In the genomic region with DNA sequence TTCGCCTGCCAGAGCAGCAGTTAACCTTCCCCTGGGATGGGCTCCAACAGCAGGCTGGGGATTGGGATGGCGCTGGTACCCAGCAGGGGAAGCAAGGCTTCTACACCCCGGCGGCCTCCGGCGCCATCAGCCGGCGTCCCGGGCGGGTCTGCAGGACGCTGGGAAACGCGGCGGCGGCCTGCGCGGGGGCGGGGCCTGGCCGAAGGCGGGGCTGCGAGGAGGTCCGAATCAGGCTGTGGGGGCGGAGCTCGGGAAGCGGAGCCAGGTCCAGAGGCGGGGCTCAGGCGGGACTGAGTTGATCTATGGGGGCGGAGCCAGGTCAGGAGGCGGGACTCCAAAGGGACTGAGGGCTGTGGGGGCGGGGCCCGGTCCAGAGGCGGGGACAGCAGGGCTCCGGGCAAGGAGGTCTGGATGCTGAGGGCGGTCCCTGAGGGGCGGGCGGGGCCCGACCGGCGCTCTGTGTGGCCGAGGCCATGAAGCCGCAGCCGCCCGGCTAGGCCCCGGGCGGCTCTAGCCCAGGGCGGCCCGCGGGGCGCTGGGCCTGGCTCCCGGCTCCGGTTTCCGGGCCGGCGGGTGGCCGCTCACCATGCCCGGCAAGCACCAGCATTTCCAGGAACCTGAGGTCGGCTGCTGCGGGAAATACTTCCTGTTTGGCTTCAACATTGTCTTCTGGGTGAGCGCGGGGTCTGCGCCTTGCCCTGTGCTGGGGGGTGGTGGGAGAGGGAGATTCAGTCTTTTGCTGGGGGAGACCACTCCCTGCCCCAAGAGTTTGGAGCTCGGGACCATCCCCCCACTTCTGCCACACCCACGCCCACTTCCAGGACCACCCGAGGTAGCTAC, we compare ENCODE assay signal across 1 cellular context.
TF ChIP-seq lines count a peak whose summit lies in the region.

A gene with protein sequence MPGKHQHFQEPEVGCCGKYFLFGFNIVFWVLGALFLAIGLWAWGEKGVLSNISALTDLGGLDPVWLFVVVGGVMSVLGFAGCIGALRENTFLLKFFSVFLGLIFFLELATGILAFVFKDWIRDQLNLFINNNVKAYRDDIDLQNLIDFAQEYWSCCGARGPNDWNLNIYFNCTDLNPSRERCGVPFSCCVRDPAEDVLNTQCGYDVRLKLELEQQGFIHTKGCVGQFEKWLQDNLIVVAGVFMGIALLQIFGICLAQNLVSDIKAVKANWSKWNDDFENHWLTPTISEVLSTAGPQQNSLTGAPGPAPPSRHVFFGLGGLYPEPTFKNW (plus strand): TSS at position 455 of the 840 bp plus-strand sequence. CDS start 132 bp downstream, at position 587.

TF ChIP-seq in HepG2, 621 proteins besides CTCF, POLR2A, EP300 and RAD21 (continued from another document and continues in another):
- TF ChIP-seq ZBTB4 (CRISPR knock-in tag; IDR thresholded peaks at IDR 0.05; ENCODE audit: borderline replicate concordance) (no peak), ARNT2 (CRISPR knock-in tag; IDR thresholded peaks at IDR 0.05; ENCODE audit: low read depth) (peak; percentile 44), ZNF34 (CRISPR knock-in tag; IDR thresholded peaks at IDR 0.05; ENCODE audit: borderline replicate concordance) (no peak), SMC3 (IDR thresholded peaks at IDR 0.05; ENCODE audit: low read length) (no peak), MAZ (IDR thresholded peaks at IDR 0.05; ENCODE audit: borderline replicate concordance, low read depth, low read length) (peak; percentile 81), MAZ (CRISPR knock-in tag; IDR thresholded peaks at IDR 0.05; ENCODE audit: low read depth) (peak; percentile 75), ZNF335 (CRISPR knock-in tag; IDR thresholded peaks at IDR 0.05) (no peak), NFATC3 (CRISPR knock-in tag; IDR thresholded peaks at IDR 0.05) (0 out of 2 replicates have a peak, but pooled peaks have one; percentile 39), ZBTB3 (CRISPR knock-in tag; IDR thresholded peaks at IDR 0.05; ENCODE audit: borderline replicate concordance, low read depth) (no peak), SNRNP70 (IDR thresholded peaks at IDR 0.05; ENCODE audit: low read depth, low read length) (no peak), IRX3 (CRISPR knock-in tag; IDR thresholded peaks at IDR 0.05; ENCODE audit: borderline replicate concordance, low read depth) (no peak), CEBPZ (IDR thresholded peaks at IDR 0.05; ENCODE audit: low read length) (no peak), CHD4 (IDR thresholded peaks at IDR 0.05; ENCODE audit: borderline replicate concordance, low read length) (no peak), CAMTA2 (CRISPR knock-in tag; IDR thresholded peaks at IDR 0.05; ENCODE audit: borderline replicate concordance) (no peak), FOXA3 (CRISPR knock-in tag; IDR thresholded peaks at IDR 0.05) (peak; percentile 4; the same call in 1 of the 2 replicates), KLF6 (CRISPR knock-in tag; IDR thresholded peaks at IDR 0.05) (0 out of 2 replicates have a peak, but pooled peaks have one; percentile 40), ZNF530 (CRISPR knock-in tag; IDR thresholded peaks at IDR 0.05; ENCODE audit: low read depth) (no peak), ZNF558 (CRISPR knock-in tag; IDR thresholded peaks at IDR 0.05; ENCODE audit: borderline replicate concordance) (peak; percentile 43; the same call in 1 of the 2 replicates), POLR2G (IDR thresholded peaks at IDR 0.05; ENCODE audit: low read depth, low read length) (peak; percentile 82), NPAS2 (CRISPR knock-in tag; IDR thresholded peaks at IDR 0.05; ENCODE audit: borderline replicate concordance) (no peak), ZBTB1 (CRISPR knock-in tag; IDR thresholded peaks at IDR 0.05; ENCODE audit: borderline replicate concordance) (no peak), JUNB (CRISPR knock-in tag; IDR thresholded peaks at IDR 0.05; ENCODE audit: borderline replicate concordance) (no peak), ZNF792 (CRISPR knock-in tag; IDR thresholded peaks at IDR 0.05) (no peak), TBX3 (IDR thresholded peaks at IDR 0.05; ENCODE audit: borderline replicate concordance) (no peak), FIP1L1 (IDR thresholded peaks at IDR 0.05; ENCODE audit: borderline replicate concordance, insufficient read depth, low read depth, low read length) (no peak), SSRP1 (CRISPR knock-in tag; IDR thresholded peaks at IDR 0.05) (no peak), ZNF546 (CRISPR knock-in tag; conservative IDR thresholded peaks at IDR 0.05) (no peak), HDAC1 (CRISPR knock-in tag; IDR thresholded peaks at IDR 0.05) (no peak), ZNF33A (CRISPR knock-in tag; IDR thresholded peaks at IDR 0.05; ENCODE audit: borderline replicate concordance) (no peak), IKZF1 (IDR thresholded peaks at IDR 0.05) (no peak), SMAD1 (CRISPR knock-in tag; IDR thresholded peaks at IDR 0.05; ENCODE audit: borderline replicate concordance, low read depth) (0 out of 2 replicates have a peak, but pooled peaks have one; percentile 17)
- TF ChIP-seq, protein P1, sequence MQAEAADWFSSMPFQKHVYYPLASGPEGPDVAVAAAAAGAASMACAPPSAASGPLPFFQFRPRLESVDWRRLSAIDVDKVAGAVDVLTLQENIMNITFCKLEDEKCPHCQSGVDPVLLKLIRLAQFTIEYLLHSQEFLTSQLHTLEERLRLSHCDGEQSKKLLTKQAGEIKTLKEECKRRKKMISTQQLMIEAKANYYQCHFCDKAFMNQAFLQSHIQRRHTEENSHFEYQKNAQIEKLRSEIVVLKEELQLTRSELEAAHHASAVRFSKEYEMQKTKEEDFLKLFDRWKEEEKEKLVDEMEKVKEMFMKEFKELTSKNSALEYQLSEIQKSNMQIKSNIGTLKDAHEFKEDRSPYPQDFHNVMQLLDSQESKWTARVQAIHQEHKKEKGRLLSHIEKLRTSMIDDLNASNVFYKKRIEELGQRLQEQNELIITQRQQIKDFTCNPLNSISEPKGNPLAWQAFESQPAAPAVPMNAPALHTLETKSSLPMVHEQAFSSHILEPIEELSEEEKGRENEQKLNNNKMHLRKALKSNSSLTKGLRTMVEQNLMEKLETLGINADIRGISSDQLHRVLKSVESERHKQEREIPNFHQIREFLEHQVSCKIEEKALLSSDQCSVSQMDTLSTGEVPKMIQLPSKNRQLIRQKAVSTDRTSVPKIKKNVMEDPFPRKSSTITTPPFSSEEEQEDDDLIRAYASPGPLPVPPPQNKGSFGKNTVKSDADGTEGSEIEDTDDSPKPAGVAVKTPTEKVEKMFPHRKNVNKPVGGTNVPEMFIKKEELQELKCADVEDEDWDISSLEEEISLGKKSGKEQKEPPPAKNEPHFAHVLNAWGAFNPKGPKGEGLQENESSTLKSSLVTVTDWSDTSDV (CRISPR knock-in tag; IDR thresholded peaks at IDR 0.05), result 0 out of 2 replicates have a peak, but pooled peaks have one; percentile 20
- TF ChIP-seq, protein P2, sequence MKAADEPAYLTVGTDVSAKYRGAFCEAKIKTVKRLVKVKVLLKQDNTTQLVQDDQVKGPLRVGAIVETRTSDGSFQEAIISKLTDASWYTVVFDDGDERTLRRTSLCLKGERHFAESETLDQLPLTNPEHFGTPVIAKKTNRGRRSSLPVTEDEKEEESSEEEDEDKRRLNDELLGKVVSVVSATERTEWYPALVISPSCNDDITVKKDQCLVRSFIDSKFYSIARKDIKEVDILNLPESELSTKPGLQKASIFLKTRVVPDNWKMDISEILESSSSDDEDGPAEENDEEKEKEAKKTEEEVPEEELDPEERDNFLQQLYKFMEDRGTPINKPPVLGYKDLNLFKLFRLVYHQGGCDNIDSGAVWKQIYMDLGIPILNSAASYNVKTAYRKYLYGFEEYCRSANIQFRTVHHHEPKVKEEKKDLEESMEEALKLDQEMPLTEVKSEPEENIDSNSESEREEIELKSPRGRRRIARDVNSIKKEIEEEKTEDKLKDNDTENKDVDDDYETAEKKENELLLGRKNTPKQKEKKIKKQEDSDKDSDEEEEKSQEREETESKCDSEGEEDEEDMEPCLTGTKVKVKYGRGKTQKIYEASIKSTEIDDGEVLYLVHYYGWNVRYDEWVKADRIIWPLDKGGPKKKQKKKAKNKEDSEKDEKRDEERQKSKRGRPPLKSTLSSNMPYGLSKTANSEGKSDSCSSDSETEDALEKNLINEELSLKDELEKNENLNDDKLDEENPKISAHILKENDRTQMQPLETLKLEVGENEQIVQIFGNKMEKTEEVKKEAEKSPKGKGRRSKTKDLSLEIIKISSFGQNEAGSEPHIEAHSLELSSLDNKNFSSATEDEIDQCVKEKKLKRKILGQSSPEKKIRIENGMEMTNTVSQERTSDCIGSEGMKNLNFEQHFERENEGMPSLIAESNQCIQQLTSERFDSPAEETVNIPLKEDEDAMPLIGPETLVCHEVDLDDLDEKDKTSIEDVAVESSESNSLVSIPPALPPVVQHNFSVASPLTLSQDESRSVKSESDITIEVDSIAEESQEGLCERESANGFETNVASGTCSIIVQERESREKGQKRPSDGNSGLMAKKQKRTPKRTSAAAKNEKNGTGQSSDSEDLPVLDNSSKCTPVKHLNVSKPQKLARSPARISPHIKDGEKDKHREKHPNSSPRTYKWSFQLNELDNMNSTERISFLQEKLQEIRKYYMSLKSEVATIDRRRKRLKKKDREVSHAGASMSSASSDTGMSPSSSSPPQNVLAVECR (CRISPR knock-in tag; IDR thresholded peaks at IDR 0.05; ENCODE audit: borderline replicate concordance), result peak; percentile 36; the same call in 1 of the 2 replicates
- TF ChIP-seq, protein P3, sequence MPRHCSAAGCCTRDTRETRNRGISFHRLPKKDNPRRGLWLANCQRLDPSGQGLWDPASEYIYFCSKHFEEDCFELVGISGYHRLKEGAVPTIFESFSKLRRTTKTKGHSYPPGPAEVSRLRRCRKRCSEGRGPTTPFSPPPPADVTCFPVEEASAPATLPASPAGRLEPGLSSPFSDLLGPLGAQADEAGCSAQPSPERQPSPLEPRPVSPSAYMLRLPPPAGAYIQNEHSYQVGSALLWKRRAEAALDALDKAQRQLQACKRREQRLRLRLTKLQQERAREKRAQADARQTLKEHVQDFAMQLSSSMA (CRISPR knock-in tag; IDR thresholded peaks at IDR 0.05), result peak; percentile 87; the same call in 1 of the 2 replicates
- TF ChIP-seq, protein P4, sequence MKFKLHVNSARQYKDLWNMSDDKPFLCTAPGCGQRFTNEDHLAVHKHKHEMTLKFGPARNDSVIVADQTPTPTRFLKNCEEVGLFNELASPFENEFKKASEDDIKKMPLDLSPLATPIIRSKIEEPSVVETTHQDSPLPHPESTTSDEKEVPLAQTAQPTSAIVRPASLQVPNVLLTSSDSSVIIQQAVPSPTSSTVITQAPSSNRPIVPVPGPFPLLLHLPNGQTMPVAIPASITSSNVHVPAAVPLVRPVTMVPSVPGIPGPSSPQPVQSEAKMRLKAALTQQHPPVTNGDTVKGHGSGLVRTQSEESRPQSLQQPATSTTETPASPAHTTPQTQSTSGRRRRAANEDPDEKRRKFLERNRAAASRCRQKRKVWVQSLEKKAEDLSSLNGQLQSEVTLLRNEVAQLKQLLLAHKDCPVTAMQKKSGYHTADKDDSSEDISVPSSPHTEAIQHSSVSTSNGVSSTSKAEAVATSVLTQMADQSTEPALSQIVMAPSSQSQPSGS (CRISPR knock-in tag; IDR thresholded peaks at IDR 0.05), result no peak
- TF ChIP-seq, protein P5, sequence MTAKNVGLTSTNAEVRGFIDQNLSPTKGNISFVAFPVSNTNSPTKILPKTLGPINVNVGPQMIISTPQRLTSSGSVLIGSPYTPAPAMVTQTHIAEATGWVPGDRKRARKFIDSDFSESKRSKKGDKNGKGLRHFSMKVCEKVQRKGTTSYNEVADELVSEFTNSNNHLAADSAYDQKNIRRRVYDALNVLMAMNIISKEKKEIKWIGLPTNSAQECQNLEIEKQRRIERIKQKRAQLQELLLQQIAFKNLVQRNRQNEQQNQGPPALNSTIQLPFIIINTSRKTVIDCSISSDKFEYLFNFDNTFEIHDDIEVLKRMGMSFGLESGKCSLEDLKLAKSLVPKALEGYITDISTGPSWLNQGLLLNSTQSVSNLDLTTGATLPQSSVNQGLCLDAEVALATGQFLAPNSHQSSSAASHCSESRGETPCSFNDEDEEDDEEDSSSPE (CRISPR knock-in tag; IDR thresholded peaks at IDR 0.05), result peak; percentile 61
